In the genomic region with DNA sequence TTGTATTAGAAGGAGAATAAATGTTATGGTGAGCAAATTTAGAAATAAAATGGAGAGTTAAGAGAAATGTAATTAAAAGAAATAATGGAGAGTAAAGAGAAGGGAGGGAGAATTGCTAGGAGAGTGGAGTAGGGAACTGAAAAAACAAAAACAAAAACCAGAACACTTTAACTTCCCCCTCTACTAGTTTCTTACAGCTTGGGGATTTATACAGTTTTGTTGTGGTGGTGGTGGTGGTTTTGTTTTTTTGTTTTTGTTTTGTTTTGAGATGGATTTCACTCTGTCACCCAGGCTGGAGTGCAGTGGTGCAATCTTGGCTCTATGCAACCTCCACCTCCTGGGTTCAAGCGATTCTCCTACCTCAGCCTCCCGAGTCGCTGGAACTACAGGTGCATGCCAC, we compare ENCODE assay signal across 16 cellular contexts.
DNase-seq lines count a peak whose midpoint lies in the region; ATAC-seq and TF ChIP-seq lines count a peak whose summit lies in the region.
"Had no signal": no experiment of that assay in that cellular context is flagged by ENCODE, and none has a peak within 500 bp of the region (broad histone marks: within the 10 kb centered on the region; RNA-seq: fewer than 3 reads in every experiment).

No MANE protein-coding gene starts in this region.

- peaks cover 4% of the 10 kb centered on the region for H3K36me3 Mint-ChIP-seq in nephron (ENCODE audit: low read depth)
- H3K36me3 Mint-ChIP-seq: naive B cell, T-cell had no signal

- no peak for DNase-seq in trophoblast cell
- no peak for DNase-seq in hepatocyte (ENCODE audit: low spot score)
- no peak for DNase-seq in SJCRH30
- DNase-seq: activated CD4-positive, alpha-beta T cell treated with anti-CD3 and anti-CD28 coated beads, Interleukin-2, amount 10 ng/mL, durations not matched to agents 7 days and 5 days; activated naive CD4-positive, alpha-beta T cell treated with Interleukin-2 at 50 U/mL for 16 hours; Calu3; naive B cell; NCI-H1436; T-cell; uterus had no signal

- H3K14ac ChIP-seq in trophoblast cell (ENCODE audit: low read length): no peak overlapping the region

- H3K4me3 ChIP-seq in trophoblast cell (ENCODE audit: low read depth, low read length): no peak overlapping the region
- H3K4me3 ChIP-seq in hepatocyte: no peak overlapping the region
- no peak overlapping the region for H3K4me3 ChIP-seq in SJCRH30
- H3K4me3 ChIP-seq: skin epidermis, uterus had no signal

- H3K27me3 Mint-ChIP-seq in nephron (ENCODE audit: low read depth): no peaks in the 10 kb centered on the region
- H3K27me3 Mint-ChIP-seq: activated CD4-positive, alpha-beta T cell treated with anti-CD3 and anti-CD28 coated beads, Interleukin-2, amount 10 ng/mL, durations not matched to agents 7 days and 5 days; central memory CD8-positive, alpha-beta T cell; naive B cell had no signal

- H3K4me1 Mint-ChIP-seq in nephron: peaks cover 26% of the 10 kb centered on the region
- H3K4me1 Mint-ChIP-seq: activated CD4-positive, alpha-beta T cell treated with anti-CD3 and anti-CD28 coated beads, Interleukin-2, amount 10 ng/mL, durations not matched to agents 7 days and 5 days; central memory CD8-positive, alpha-beta T cell had no signal

- H3K18ac ChIP-seq in trophoblast cell (ENCODE audit: low read length): no peak overlapping the region

- no peak overlapping the region for H2BK12ac ChIP-seq in trophoblast cell (ENCODE audit: low read length)

- no peak overlapping the region for H4K91ac ChIP-seq in trophoblast cell (ENCODE audit: low read depth, low read length)

- ATAC-seq in GM18909 (IDR thresholded peaks at IDR 0.05; ENCODE audit: poor library complexity, unreplicated experiment): peak; percentile 77
- ATAC-seq in GM21576 (IDR thresholded peaks at IDR 0.05; ENCODE audit: unreplicated experiment): peak; percentile 93
- peak; percentile 98 for ATAC-seq in HG03066 (IDR thresholded peaks at IDR 0.05; ENCODE audit: low read depth, unreplicated experiment)
- ATAC-seq: T-cell had no signal

- no peaks in the 10 kb centered on the region for H3K9me2 ChIP-seq in hepatocyte (replicated peaks; ENCODE audit: insufficient read depth)

- no peak overlapping the region for H3K4ac ChIP-seq in trophoblast cell (ENCODE audit: low read depth, low read length)

- no peaks in the 10 kb centered on the region for H4K20me1 ChIP-seq in hepatocyte (ENCODE audit: insufficient read depth, poor library complexity, severe bottlenecking)

- H3K79me2 ChIP-seq in trophoblast cell (ENCODE audit: control insufficient read depth, insufficient read depth, low read length, poor library complexity) (no peaks in the 10 kb centered on the region), hepatocyte (no peaks in the 10 kb centered on the region)

- H3K4me1 ChIP-seq in trophoblast cell (ENCODE audit: control insufficient read depth in 1 of 2, insufficient read depth in 2 of 2, low read length in 2 of 2) (no peaks in the 10 kb centered on the region), hepatocyte (ENCODE audit: insufficient read depth) (no peaks in the 10 kb centered on the region), SJCRH30 (peaks cover 4% of the 10 kb centered on the region)
- H3K4me1 ChIP-seq: uterus had no signal

- H3K79me1 ChIP-seq in trophoblast cell (ENCODE audit: low read length): no peaks in the 10 kb centered on the region

- no peak overlapping the region for H3K4me3 Mint-ChIP-seq in nephron
- H3K4me3 Mint-ChIP-seq: activated CD4-positive, alpha-beta T cell treated with anti-CD3 and anti-CD28 coated beads, Interleukin-2, amount 10 ng/mL, durations not matched to agents 7 days and 5 days; central memory CD8-positive, alpha-beta T cell; naive B cell; T-cell had no signal

- no peak overlapping the region for H2BK5ac ChIP-seq in trophoblast cell (ENCODE audit: low read depth, low read length, poor library complexity)

- no peak overlapping the region for H3K27ac ChIP-seq in trophoblast cell (ENCODE audit: low read depth, low read length)
- H3K27ac ChIP-seq in hepatocyte: no peak overlapping the region
- no peak overlapping the region for H3K27ac ChIP-seq in SJCRH30
- H3K27ac ChIP-seq: uterus had no signal

- H3K9me3 ChIP-seq in trophoblast cell (ENCODE audit: insufficient read depth, low read depth, low read length): peaks cover 2% of the 10 kb centered on the region
- H3K9me3 ChIP-seq in hepatocyte (ENCODE audit: low read depth): no peaks in the 10 kb centered on the region
- H3K9me3 ChIP-seq in SJCRH30 (replicated peaks): no peaks in the 10 kb centered on the region; the same call in 1 of the 2 replicates
- H3K9me3 ChIP-seq: uterus had no signal

- peaks cover 0 to 2% of the 10 kb centered on the region in 2 experiments for H3K36me3 ChIP-seq in trophoblast cell (ENCODE audit: control insufficient read depth in 1 of 2, insufficient read depth in 2 of 2, low read length in 2 of 2)
- H3K36me3 ChIP-seq in hepatocyte (replicated peaks; ENCODE audit: insufficient read depth, low read depth): no peaks in the 10 kb centered on the region
- H3K36me3 ChIP-seq in SJCRH30: no peaks in the 10 kb centered on the region
- H3K36me3 ChIP-seq: uterus had no signal

- TF ChIP-seq CTCF in nephron (IDR thresholded peaks at IDR 0.05; ENCODE audit: unreplicated experiment in 3 of 3) (no peak), hepatocyte (IDR thresholded peaks at IDR 0.05; ENCODE audit: poor library complexity) (no peak)

- no peak overlapping the region for H3K23ac ChIP-seq in trophoblast cell (ENCODE audit: low read length)

- H3K9ac ChIP-seq in trophoblast cell (ENCODE audit: low read length): no peak overlapping the region

- no peak overlapping the region for H2AK5ac ChIP-seq in trophoblast cell (ENCODE audit: low read length)

- no peak overlapping the region for H2AFZ ChIP-seq in trophoblast cell (ENCODE audit: insufficient read depth, low read length, poor library complexity)
- H2AFZ ChIP-seq in hepatocyte: no peak overlapping the region

- H3K9me3 Mint-ChIP-seq in nephron: peaks cover 14% of the 10 kb centered on the region
- H3K9me3 Mint-ChIP-seq: central memory CD8-positive, alpha-beta T cell had no signal

- no peak overlapping the region for H3K4me2 ChIP-seq in trophoblast cell (ENCODE audit: low read length)
- no peak overlapping the region for H3K4me2 ChIP-seq in hepatocyte

- no peak overlapping the region for H2BK120ac ChIP-seq in trophoblast cell (ENCODE audit: insufficient read depth, low read length, poor library complexity)

- H4K12ac ChIP-seq in trophoblast cell (ENCODE audit: low read depth, low read length): no peak overlapping the region

- peak overlapping the region in 2 of 3 experiments; percentile 73 to 77 for H3K27ac Mint-ChIP-seq in nephron
- H3K27ac Mint-ChIP-seq: activated CD4-positive, alpha-beta T cell treated with anti-CD3 and anti-CD28 coated beads, Interleukin-2, amount 10 ng/mL, durations not matched to agents 7 days and 5 days; T-cell had no signal

- H3K27me3 ChIP-seq in trophoblast cell (ENCODE audit: insufficient read depth, low read length): no peaks in the 10 kb centered on the region
- H3K27me3 ChIP-seq in hepatocyte: no peaks in the 10 kb centered on the region
- H3K27me3 ChIP-seq in SJCRH30: no peaks in the 10 kb centered on the region
- H3K27me3 ChIP-seq: uterus had no signal

- no CpG with 5 or more reads among the region's 3 CpGs for WGBS in trophoblast cell (ENCODE audit: extremely low coverage, insufficient coverage, insufficient read length)
- 93% methylated on average over 3 of the region's 3 CpGs for WGBS in hepatocyte (ENCODE audit: low lambda C conversion rate, missing lambda C conversion rate)

- H4K8ac ChIP-seq in trophoblast cell (ENCODE audit: low read depth, low read length): no peak overlapping the region
